1 cellular context compared by ENCODE assay signal in the genomic region with DNA sequence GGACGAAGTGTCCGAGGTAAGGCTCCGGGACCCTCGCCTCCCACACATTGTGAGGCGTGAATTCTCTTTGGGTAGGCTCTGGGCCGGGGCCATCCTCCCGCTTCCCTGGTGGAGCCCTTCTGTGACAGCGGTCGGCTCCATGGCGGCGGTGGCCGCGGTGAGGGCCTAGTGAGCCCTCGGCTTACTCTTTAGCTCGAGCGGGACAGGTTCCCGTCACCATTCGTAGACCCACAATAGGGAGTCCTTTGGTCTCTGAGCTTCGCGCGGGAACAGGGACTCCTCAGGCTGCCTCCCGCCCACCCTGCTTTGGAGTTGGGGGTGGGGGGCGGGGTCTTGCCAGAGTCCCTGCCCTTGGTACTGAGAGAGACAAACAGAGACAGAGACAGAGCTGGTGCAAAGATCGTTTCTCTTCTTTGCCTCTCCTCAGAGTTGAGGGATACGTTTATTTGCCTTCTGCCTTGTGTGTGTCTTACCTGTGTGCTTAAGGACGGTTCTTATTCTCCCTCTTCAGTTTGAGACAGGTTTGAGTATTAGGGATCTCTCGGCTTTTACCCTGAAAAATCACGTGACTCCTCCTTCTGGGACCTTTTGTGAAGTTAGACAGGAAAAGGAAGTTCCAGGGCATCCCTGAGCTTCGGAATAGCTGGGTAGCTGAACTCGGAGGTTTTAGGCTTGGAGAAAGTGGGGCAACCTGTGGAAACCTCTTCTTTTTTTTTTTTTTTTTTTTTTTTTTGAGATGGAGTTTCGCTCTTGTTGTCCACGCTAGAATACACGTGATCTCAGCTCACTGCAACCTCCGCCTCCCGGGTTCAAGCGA.
TF ChIP-seq lines count a peak whose summit lies in the region.

No MANE protein-coding gene starts in this region.

TF ChIP-seq in K562, 482 proteins besides CTCF, POLR2A, EP300 and RAD21 (continued from another document and continues in another):
- TF ChIP-seq, protein P1, sequence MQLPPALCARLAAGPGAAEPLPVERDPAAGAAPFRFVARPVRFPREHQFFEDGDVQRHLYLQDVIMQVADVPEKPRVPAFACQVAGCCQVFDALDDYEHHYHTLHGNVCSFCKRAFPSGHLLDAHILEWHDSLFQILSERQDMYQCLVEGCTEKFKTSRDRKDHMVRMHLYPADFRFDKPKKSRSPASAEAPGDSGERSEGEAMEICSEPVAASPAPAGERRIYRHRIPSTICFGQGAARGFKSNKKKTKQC (CRISPR knock-in tag; IDR thresholded peaks at IDR 0.05), result no peak
- TF ChIP-seq TCF3 (CRISPR knock-in tag; IDR thresholded peaks at IDR 0.05) (no peak), NFIX (CRISPR knock-in tag; IDR thresholded peaks at IDR 0.05; ENCODE audit: low read depth) (no peak), MTA3 (IDR thresholded peaks at IDR 0.05; ENCODE audit: borderline replicate concordance) (no peak), ZNF507 (tag; conservative IDR thresholded peaks at IDR 0.05) (no peak), HIVEP1 (CRISPR knock-in tag; IDR thresholded peaks at IDR 0.05) (no peak), ZNF3 (CRISPR knock-in tag; IDR thresholded peaks at IDR 0.05) (no peak), U2AF2 (optimal IDR thresholded peaks at IDR 0.05; ENCODE audit: low read depth, low read length) (no peak), RUNX1 (IDR thresholded peaks at IDR 0.05; ENCODE audit: low read depth) (no peak), SMARCC2 (IDR thresholded peaks at IDR 0.05; ENCODE audit: low read depth) (no peak), XRCC4 (IDR thresholded peaks at IDR 0.05; ENCODE audit: extremely low read depth, insufficient read depth, insufficient read length) (no peak), NBN (IDR thresholded peaks at IDR 0.05; ENCODE audit: low read depth) (no peak), HOXB6 (CRISPR knock-in tag; IDR thresholded peaks at IDR 0.05; ENCODE audit: borderline replicate concordance) (no peak), MEF2A (IDR thresholded peaks at IDR 0.05; ENCODE audit: control insufficient read depth, low read depth, low read length) (no peak), YY1 (IDR thresholded peaks at IDR 0.05; ENCODE audit: borderline replicate concordance in 1 of 3, control insufficient read depth in 1 of 3, extremely low read depth in 1 of 3, insufficient read depth in 3 of 3, insufficient read length in 1 of 3, insufficient replicate concordance in 2 of 3, low read depth in 1 of 3, low read length in 2 of 3) (peak in 1 of 3 experiments; percentile 65), RFX5 (IDR thresholded peaks at IDR 0.05; ENCODE audit: low read depth, low read length) (no peak), TCFL5 (CRISPR knock-in tag; conservative IDR thresholded peaks at IDR 0.05) (no peak), CBFA2T2 (conservative IDR thresholded peaks at IDR 0.05) (peak; percentile 81), MTA1 (IDR thresholded peaks at IDR 0.05; ENCODE audit: borderline replicate concordance) (no peak), SNRNP70 (optimal IDR thresholded peaks at IDR 0.05; ENCODE audit: low read depth, low read length) (no peak), ZNF76 (CRISPR knock-in tag; IDR thresholded peaks at IDR 0.05; ENCODE audit: borderline replicate concordance) (no peak), YBX1 (IDR thresholded peaks at IDR 0.05) (no peak), BMI1 (IDR thresholded peaks at IDR 0.05; ENCODE audit: low read length) (no peak), SRSF1 (IDR thresholded peaks at IDR 0.05; ENCODE audit: low read depth, low read length) (no peak)
- TF ChIP-seq, protein P2, sequence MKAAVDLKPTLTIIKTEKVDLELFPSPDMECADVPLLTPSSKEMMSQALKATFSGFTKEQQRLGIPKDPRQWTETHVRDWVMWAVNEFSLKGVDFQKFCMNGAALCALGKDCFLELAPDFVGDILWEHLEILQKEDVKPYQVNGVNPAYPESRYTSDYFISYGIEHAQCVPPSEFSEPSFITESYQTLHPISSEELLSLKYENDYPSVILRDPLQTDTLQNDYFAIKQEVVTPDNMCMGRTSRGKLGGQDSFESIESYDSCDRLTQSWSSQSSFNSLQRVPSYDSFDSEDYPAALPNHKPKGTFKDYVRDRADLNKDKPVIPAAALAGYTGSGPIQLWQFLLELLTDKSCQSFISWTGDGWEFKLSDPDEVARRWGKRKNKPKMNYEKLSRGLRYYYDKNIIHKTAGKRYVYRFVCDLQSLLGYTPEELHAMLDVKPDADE (conservative IDR thresholded peaks at IDR 0.05; ENCODE audit: control insufficient read depth, low read depth, low read length), result 0 out of 2 replicates have a peak, but pooled peaks have one; percentile 23
- TF ChIP-seq, protein P3, sequence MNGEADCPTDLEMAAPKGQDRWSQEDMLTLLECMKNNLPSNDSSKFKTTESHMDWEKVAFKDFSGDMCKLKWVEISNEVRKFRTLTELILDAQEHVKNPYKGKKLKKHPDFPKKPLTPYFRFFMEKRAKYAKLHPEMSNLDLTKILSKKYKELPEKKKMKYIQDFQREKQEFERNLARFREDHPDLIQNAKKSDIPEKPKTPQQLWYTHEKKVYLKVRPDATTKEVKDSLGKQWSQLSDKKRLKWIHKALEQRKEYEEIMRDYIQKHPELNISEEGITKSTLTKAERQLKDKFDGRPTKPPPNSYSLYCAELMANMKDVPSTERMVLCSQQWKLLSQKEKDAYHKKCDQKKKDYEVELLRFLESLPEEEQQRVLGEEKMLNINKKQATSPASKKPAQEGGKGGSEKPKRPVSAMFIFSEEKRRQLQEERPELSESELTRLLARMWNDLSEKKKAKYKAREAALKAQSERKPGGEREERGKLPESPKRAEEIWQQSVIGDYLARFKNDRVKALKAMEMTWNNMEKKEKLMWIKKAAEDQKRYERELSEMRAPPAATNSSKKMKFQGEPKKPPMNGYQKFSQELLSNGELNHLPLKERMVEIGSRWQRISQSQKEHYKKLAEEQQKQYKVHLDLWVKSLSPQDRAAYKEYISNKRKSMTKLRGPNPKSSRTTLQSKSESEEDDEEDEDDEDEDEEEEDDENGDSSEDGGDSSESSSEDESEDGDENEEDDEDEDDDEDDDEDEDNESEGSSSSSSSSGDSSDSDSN (IDR thresholded peaks at IDR 0.05; ENCODE audit: borderline replicate concordance in 1 of 2, low read depth in 2 of 2, low read length in 2 of 2), result peak in 1 of 2 experiments; percentile 59; a peak in 2 of 4 replicates
- TF ChIP-seq, protein P4, sequence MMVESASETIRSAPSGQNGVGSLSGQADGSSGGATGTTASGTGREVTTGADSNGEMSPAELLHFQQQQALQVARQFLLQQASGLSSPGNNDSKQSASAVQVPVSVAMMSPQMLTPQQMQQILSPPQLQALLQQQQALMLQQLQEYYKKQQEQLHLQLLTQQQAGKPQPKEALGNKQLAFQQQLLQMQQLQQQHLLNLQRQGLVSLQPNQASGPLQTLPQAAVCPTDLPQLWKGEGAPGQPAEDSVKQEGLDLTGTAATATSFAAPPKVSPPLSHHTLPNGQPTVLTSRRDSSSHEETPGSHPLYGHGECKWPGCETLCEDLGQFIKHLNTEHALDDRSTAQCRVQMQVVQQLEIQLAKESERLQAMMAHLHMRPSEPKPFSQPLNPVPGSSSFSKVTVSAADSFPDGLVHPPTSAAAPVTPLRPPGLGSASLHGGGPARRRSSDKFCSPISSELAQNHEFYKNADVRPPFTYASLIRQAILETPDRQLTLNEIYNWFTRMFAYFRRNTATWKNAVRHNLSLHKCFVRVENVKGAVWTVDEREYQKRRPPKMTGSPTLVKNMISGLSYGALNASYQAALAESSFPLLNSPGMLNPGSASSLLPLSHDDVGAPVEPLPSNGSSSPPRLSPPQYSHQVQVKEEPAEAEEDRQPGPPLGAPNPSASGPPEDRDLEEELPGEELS (CRISPR knock-in tag; IDR thresholded peaks at IDR 0.05; ENCODE audit: borderline replicate concordance), result no peak
- TF ChIP-seq, protein P5, sequence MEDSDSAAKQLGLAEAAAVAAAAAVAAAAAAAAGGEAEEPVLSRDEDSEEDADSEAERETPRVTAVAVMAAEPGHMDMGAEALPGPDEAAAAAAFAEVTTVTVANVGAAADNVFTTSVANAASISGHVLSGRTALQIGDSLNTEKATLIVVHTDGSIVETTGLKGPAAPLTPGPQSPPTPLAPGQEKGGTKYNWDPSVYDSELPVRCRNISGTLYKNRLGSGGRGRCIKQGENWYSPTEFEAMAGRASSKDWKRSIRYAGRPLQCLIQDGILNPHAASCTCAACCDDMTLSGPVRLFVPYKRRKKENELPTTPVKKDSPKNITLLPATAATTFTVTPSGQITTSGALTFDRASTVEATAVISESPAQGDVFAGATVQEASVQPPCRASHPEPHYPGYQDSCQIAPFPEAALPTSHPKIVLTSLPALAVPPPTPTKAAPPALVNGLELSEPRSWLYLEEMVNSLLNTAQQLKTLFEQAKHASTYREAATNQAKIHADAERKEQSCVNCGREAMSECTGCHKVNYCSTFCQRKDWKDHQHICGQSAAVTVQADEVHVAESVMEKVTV (CRISPR knock-in tag; IDR thresholded peaks at IDR 0.05), result no peak
- TF ChIP-seq, protein P6, sequence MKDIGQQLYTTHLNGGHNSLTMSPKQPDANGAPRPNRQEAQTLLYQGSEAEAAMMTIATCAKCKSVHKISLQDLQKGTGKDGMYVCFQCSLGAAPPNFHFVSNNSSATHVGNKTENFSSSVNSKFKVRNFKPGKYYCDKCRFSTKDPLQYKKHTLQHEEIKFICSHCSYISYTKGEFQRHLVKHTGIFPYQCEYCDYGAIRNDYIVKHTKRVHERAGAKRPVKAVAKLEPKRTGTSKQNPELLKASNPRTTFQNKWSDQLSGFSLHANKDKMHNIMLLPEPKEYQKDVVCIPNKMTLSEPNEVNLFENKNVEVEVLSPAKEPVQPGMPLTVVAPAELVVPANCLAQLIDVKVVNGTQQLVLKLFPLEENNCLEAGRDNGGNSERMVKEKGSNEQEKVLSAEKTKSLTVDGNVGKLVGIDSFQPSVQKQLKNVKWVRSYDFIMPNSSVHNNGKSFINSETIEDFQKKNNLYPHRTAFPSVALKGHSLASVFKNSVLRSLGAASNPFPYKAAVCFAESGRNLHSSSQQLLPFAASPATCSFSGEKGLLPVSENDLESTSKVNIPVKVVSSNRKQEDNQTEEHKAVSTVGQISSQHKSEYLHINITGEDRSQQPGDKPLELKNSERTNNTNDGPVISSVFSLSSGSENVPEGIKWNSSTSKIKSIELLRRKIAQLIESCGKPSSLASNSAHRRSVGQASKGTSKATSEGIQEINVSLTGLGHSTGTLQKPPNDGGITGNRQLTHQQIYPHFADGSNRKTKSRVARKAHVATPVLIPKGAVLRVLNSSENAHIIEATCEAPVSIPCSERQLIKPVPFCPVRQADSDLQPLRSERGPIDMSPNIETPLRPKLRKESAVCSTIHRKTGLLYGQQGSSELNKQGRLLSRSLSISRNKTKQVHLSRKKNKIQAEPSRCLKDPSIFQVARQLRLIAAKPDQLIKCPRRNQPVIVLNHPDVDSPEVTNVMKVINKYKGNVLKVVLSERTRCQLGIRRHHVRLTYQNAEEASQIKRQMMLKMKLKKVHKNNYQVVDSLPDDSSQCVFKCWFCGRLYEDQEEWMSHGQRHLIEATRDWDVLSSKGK (CRISPR knock-in tag; IDR thresholded peaks at IDR 0.05), result no peak
- TF ChIP-seq, protein P7, sequence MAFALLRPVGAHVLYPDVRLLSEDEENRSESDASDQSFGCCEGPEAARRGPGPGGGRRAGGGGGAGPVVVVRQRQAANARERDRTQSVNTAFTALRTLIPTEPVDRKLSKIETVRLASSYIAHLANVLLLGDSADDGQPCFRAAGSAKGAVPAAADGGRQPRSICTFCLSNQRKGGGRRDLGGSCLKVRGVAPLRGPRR (CRISPR knock-in tag; IDR thresholded peaks at IDR 0.05), result no peak
- TF ChIP-seq, protein P8, sequence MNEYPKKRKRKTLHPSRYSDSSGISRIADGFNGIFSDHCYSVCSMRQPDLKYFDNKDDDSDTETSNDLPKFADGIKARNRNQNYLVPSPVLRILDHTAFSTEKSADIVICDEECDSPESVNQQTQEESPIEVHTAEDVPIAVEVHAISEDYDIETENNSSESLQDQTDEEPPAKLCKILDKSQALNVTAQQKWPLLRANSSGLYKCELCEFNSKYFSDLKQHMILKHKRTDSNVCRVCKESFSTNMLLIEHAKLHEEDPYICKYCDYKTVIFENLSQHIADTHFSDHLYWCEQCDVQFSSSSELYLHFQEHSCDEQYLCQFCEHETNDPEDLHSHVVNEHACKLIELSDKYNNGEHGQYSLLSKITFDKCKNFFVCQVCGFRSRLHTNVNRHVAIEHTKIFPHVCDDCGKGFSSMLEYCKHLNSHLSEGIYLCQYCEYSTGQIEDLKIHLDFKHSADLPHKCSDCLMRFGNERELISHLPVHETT (CRISPR knock-in tag; conservative IDR thresholded peaks at IDR 0.05 in 1 of 2, IDR thresholded peaks at IDR 0.05 in 1 of 2), result no peak
- TF ChIP-seq, protein P9, sequence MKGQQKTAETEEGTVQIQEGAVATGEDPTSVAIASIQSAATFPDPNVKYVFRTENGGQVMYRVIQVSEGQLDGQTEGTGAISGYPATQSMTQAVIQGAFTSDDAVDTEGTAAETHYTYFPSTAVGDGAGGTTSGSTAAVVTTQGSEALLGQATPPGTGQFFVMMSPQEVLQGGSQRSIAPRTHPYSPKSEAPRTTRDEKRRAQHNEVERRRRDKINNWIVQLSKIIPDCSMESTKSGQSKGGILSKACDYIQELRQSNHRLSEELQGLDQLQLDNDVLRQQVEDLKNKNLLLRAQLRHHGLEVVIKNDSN (CRISPR knock-in tag; IDR thresholded peaks at IDR 0.05), result peak; percentile 72
- TF ChIP-seq, protein P10, sequence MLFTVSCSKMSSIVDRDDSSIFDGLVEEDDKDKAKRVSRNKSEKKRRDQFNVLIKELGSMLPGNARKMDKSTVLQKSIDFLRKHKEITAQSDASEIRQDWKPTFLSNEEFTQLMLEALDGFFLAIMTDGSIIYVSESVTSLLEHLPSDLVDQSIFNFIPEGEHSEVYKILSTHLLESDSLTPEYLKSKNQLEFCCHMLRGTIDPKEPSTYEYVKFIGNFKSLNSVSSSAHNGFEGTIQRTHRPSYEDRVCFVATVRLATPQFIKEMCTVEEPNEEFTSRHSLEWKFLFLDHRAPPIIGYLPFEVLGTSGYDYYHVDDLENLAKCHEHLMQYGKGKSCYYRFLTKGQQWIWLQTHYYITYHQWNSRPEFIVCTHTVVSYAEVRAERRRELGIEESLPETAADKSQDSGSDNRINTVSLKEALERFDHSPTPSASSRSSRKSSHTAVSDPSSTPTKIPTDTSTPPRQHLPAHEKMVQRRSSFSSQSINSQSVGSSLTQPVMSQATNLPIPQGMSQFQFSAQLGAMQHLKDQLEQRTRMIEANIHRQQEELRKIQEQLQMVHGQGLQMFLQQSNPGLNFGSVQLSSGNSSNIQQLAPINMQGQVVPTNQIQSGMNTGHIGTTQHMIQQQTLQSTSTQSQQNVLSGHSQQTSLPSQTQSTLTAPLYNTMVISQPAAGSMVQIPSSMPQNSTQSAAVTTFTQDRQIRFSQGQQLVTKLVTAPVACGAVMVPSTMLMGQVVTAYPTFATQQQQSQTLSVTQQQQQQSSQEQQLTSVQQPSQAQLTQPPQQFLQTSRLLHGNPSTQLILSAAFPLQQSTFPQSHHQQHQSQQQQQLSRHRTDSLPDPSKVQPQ (CRISPR knock-in tag; IDR thresholded peaks at IDR 0.05; ENCODE audit: borderline replicate concordance), result no peak
- TF ChIP-seq, protein P11, sequence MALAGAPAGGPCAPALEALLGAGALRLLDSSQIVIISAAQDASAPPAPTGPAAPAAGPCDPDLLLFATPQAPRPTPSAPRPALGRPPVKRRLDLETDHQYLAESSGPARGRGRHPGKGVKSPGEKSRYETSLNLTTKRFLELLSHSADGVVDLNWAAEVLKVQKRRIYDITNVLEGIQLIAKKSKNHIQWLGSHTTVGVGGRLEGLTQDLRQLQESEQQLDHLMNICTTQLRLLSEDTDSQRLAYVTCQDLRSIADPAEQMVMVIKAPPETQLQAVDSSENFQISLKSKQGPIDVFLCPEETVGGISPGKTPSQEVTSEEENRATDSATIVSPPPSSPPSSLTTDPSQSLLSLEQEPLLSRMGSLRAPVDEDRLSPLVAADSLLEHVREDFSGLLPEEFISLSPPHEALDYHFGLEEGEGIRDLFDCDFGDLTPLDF (CRISPR knock-in tag; IDR thresholded peaks at IDR 0.05), result no peak
